In genomic region chr10:127012071-127012768, GRCh38 we compare ENCODE assay signal across 1 cellular context.
TF ChIP-seq lines count a peak whose summit lies in the region.

No MANE protein-coding gene starts in this region.

TF ChIP-seq in H1, 55 proteins besides CTCF, POLR2A, EP300 and RAD21 (continued from another document):
- TF ChIP-seq KDM1A (IDR thresholded peaks at IDR 0.05; ENCODE audit: borderline replicate concordance, low read length) (no peak), NANOG (IDR thresholded peaks at IDR 0.05; ENCODE audit: insufficient read depth, low read depth, low read length, poor library complexity, severe bottlenecking) (no peak), TEAD4 (IDR thresholded peaks at IDR 0.05; ENCODE audit: low read depth, low read length) (no peak), CHD1 (IDR thresholded peaks at IDR 0.05; ENCODE audit: low read depth, low read length) (no peak), BCL11A (IDR thresholded peaks at IDR 0.05; ENCODE audit: low read depth in 2 of 2, low read length in 2 of 2) (no peak), POU5F1 (IDR thresholded peaks at IDR 0.05; ENCODE audit: low read depth, low read length) (no peak), EZH2 (IDR thresholded peaks at IDR 0.05; ENCODE audit: low read depth, low read length, severe bottlenecking) (no peak), ASH2L (IDR thresholded peaks at IDR 0.05; ENCODE audit: low read length) (no peak), ZNF274 (IDR thresholded peaks at IDR 0.05; ENCODE audit: borderline replicate concordance, extremely low read depth, low read length) (no peak), EGR1 (IDR thresholded peaks at IDR 0.05; ENCODE audit: borderline replicate concordance, low read depth, low read length) (no peak), JUND (IDR thresholded peaks at IDR 0.05; ENCODE audit: low read length) (no peak)
- TF ChIP-seq, protein P1, sequence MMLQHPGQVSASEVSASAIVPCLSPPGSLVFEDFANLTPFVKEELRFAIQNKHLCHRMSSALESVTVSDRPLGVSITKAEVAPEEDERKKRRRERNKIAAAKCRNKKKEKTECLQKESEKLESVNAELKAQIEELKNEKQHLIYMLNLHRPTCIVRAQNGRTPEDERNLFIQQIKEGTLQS (IDR thresholded peaks at IDR 0.05; ENCODE audit: insufficient read depth, low read depth, low read length) = no peak
